In genomic region chr3:66762888-66763287, GRCh38 we compare ENCODE assay signal across 1 cellular context.
TF ChIP-seq lines count a peak whose summit lies in the region.

No MANE protein-coding gene starts in this region.

TF ChIP-seq in IMR-90, 13 proteins besides CTCF, POLR2A, EP300 and RAD21:
- TF ChIP-seq BHLHE40 (IDR thresholded peaks at IDR 0.05; ENCODE audit: low read depth, low read length), result no peak
- TF ChIP-seq, protein P1, sequence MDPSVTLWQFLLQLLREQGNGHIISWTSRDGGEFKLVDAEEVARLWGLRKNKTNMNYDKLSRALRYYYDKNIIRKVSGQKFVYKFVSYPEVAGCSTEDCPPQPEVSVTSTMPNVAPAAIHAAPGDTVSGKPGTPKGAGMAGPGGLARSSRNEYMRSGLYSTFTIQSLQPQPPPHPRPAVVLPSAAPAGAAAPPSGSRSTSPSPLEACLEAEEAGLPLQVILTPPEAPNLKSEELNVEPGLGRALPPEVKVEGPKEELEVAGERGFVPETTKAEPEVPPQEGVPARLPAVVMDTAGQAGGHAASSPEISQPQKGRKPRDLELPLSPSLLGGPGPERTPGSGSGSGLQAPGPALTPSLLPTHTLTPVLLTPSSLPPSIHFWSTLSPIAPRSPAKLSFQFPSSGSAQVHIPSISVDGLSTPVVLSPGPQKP (IDR thresholded peaks at IDR 0.05; ENCODE audit: borderline replicate concordance, low read depth, low read length), result no peak
- TF ChIP-seq MAFK (IDR thresholded peaks at IDR 0.05; ENCODE audit: low read depth, low read length), result no peak
- TF ChIP-seq MAZ (IDR thresholded peaks at IDR 0.05; ENCODE audit: borderline replicate concordance, low read depth, low read length), result no peak
- TF ChIP-seq MXI1 (IDR thresholded peaks at IDR 0.05; ENCODE audit: borderline replicate concordance, low read depth, low read length), result no peak
- TF ChIP-seq FOS (IDR thresholded peaks at IDR 0.05; ENCODE audit: low read depth, low read length), result no peak
- no peak for TF ChIP-seq CEBPB (IDR thresholded peaks at IDR 0.05; ENCODE audit: low read depth, low read length)
- no peak for TF ChIP-seq SMC3 (IDR thresholded peaks at IDR 0.05; ENCODE audit: low read depth, low read length)
- TF ChIP-seq, protein P2, sequence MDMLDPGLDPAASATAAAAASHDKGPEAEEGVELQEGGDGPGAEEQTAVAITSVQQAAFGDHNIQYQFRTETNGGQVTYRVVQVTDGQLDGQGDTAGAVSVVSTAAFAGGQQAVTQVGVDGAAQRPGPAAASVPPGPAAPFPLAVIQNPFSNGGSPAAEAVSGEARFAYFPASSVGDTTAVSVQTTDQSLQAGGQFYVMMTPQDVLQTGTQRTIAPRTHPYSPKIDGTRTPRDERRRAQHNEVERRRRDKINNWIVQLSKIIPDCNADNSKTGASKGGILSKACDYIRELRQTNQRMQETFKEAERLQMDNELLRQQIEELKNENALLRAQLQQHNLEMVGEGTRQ (IDR thresholded peaks at IDR 0.05; ENCODE audit: low read depth, low read length), result no peak
- TF ChIP-seq RCOR1 (IDR thresholded peaks at IDR 0.05; ENCODE audit: insufficient replicate concordance, low read length), result no peak
- TF ChIP-seq CHD1 (IDR thresholded peaks at IDR 0.05; ENCODE audit: low read depth, low read length), result no peak
- TF ChIP-seq RFX5 (IDR thresholded peaks at IDR 0.05; ENCODE audit: low read depth, low read length), result no peak
- no peak for TF ChIP-seq NFE2L2 (IDR thresholded peaks at IDR 0.05; ENCODE audit: low read depth, low read length)
